In genomic region chr7:154473360-154473759, GRCh38 we compare ENCODE assay signal across 5 cellular contexts.
"Had no signal": no experiment of that assay in that cellular context is flagged by ENCODE, and none has a peak within 500 bp of the region (broad histone marks: within the 10 kb centered on the region; RNA-seq: fewer than 3 reads in every experiment).

No MANE protein-coding gene starts in this region.

- FAIRE-seq: HTR-8/SVneo, K562 had no signal

- DNase-seq: IMR-90, KBM-7 had no signal

- ATAC-seq: K562 had no signal

- H3K27ac ChIP-seq: HL-60 had no signal

- H3K4me3 ChIP-seq: K562 had no signal
